In genomic region chr2:163600801-163601200, GRCh38 we compare ENCODE assay signal across 28 cellular contexts.
DNase-seq lines count a peak whose midpoint lies in the region; ATAC-seq, FAIRE-seq and TF ChIP-seq lines count a peak whose summit lies in the region.
"Had no signal": no experiment of that assay in that cellular context is flagged by ENCODE, and none has a peak within 500 bp of the region (broad histone marks: within the 10 kb centered on the region; RNA-seq: fewer than 3 reads in every experiment).

No MANE protein-coding gene starts in this region.

- no peak overlapping the region for H3K27ac ChIP-seq in lower lobe of right lung
- H3K27ac ChIP-seq: adrenal gland, epithelial cell of prostate, psoas muscle, VCaP had no signal

- no peak overlapping the region for H3K9ac ChIP-seq in adipocyte (ENCODE audit: low read length)

- no peak for FAIRE-seq in HTR-8/SVneo (lab: Jason Lieb, UNC)
- FAIRE-seq: GM19239 had no signal

- H3K27ac Mint-ChIP-seq in Caco-2 (ENCODE audit: unreplicated experiment) = no peak overlapping the region
- H3K27ac Mint-ChIP-seq: activated CD4-positive, alpha-beta T cell treated with anti-CD3 and anti-CD28 coated beads, Interleukin-2, amount 10 ng/mL, durations not matched to agents 24 days and 14 days; activated CD8-positive, alpha-beta memory T cell treated with anti-CD3 and anti-CD28 coated beads, Interleukin-2, amount 10 ng/mL, durations not matched to agents 7 days and 5 days; CD4-positive, alpha-beta T cell; T-helper 2 cell treated with Interferon-gamma antibody and Interleukin-4, amounts not matched to agents 5 μg/mL and 100 μg/mL, for 36 hours had no signal

- H3K9me3 Mint-ChIP-seq in Caco-2 (ENCODE audit: unreplicated experiment) = no peaks in the 10 kb centered on the region
- H3K9me3 Mint-ChIP-seq: activated CD4-positive, alpha-beta T cell treated with anti-CD3 and anti-CD28 coated beads, Interleukin-2, amount 10 ng/mL, durations not matched to agents 24 days and 14 days; brain; CD4-positive, alpha-beta T cell; T-helper 2 cell treated with Interferon-gamma antibody and Interleukin-4, amounts not matched to agents 5 μg/mL and 100 μg/mL, for 36 hours had no signal

- H3K27me3 Mint-ChIP-seq in Caco-2 (ENCODE audit: insufficient read depth, unreplicated experiment) = no peaks in the 10 kb centered on the region
- H3K27me3 Mint-ChIP-seq: activated CD4-positive, alpha-beta T cell treated with anti-CD3 and anti-CD28 coated beads, Interleukin-2, amount 10 ng/mL, durations not matched to agents 24 days and 14 days; activated CD8-positive, alpha-beta memory T cell treated with anti-CD3 and anti-CD28 coated beads, Interleukin-2, amount 10 ng/mL, durations not matched to agents 7 days and 5 days; brain; CD4-positive, alpha-beta T cell had no signal

- H3K4me3 Mint-ChIP-seq in Caco-2 (ENCODE audit: unreplicated experiment) = no peak overlapping the region
- H3K4me3 Mint-ChIP-seq: activated CD4-positive, alpha-beta T cell treated with anti-CD3 and anti-CD28 coated beads, Interleukin-2, amount 10 ng/mL, durations not matched to agents 24 days and 14 days; activated CD8-positive, alpha-beta memory T cell treated with anti-CD3 and anti-CD28 coated beads, Interleukin-2, amount 10 ng/mL, durations not matched to agents 7 days and 5 days; CD4-positive, alpha-beta T cell; T-helper 2 cell treated with Interferon-gamma antibody and Interleukin-4, amounts not matched to agents 5 μg/mL and 100 μg/mL, for 36 hours had no signal

- no peaks in the 10 kb centered on the region for H3K4me1 Mint-ChIP-seq in Caco-2 (ENCODE audit: low read depth, unreplicated experiment)
- H3K4me1 Mint-ChIP-seq: activated CD4-positive, alpha-beta T cell treated with anti-CD3 and anti-CD28 coated beads, Interleukin-2, amount 10 ng/mL, durations not matched to agents 24 days and 14 days; activated CD8-positive, alpha-beta memory T cell treated with anti-CD3 and anti-CD28 coated beads, Interleukin-2, amount 10 ng/mL, durations not matched to agents 7 days and 5 days had no signal

- H3K36me3 ChIP-seq in BJ (ENCODE audit: control insufficient read depth, insufficient read depth, low read length) = no peaks in the 10 kb centered on the region
- H3K36me3 ChIP-seq in adipocyte (ENCODE audit: control insufficient read depth, insufficient read depth, low read length, severe bottlenecking) = no peaks in the 10 kb centered on the region
- no peaks in the 10 kb centered on the region for H3K36me3 ChIP-seq in Caco-2 (ENCODE audit: control insufficient read depth, insufficient read depth, low read length)
- H3K36me3 ChIP-seq in lower lobe of right lung = no peaks in the 10 kb centered on the region
- H3K36me3 ChIP-seq: adrenal gland had no signal

- H3K9me3 ChIP-seq in adipocyte (ENCODE audit: control insufficient read depth, low read length) (no peaks in the 10 kb centered on the region), Caco-2 (no peaks in the 10 kb centered on the region), lower lobe of right lung (no peaks in the 10 kb centered on the region)
- H3K9me3 ChIP-seq: adrenal gland, psoas muscle had no signal

- POLR2A ChIA-PET in BJ (lab: Charles Lee) = no interaction called here
- POLR2A ChIA-PET in Caco-2 (lab: Charles Lee) = no interaction called here

- no peaks in the 10 kb centered on the region for H3K36me3 Mint-ChIP-seq in Caco-2 (ENCODE audit: insufficient read depth, unreplicated experiment)
- H3K36me3 Mint-ChIP-seq: activated CD8-positive, alpha-beta memory T cell treated with anti-CD3 and anti-CD28 coated beads, Interleukin-2, amount 10 ng/mL, durations not matched to agents 7 days and 5 days; brain had no signal

- no peak overlapping the region for H3K4me3 ChIP-seq in BJ (ENCODE audit: low read depth, low read length)
- H3K4me3 ChIP-seq in adipocyte (ENCODE audit: low read length) = no peak overlapping the region
- H3K4me3 ChIP-seq in Caco-2 (ENCODE audit: low read depth, low read length) = no peak overlapping the region
- H3K4me3 ChIP-seq in lower lobe of right lung = no peak overlapping the region
- H3K4me3 ChIP-seq: adrenal gland, psoas muscle had no signal

- intact Hi-C loops in Caco-2 (cut with micrococcal nuclease; ENCODE audit: unreplicated experiment) = no loop called here
- intact Hi-C loops in lower lobe of right lung (cut with DNase I) = no loop called here

- no peaks in the 10 kb centered on the region for H3K27me3 ChIP-seq in BJ (ENCODE audit: control insufficient read depth, insufficient read depth, low read length)
- H3K27me3 ChIP-seq in adipocyte (replicated peaks; ENCODE audit: control insufficient read depth, insufficient read depth, low read length) = no peaks in the 10 kb centered on the region
- no peaks in the 10 kb centered on the region for H3K27me3 ChIP-seq in Caco-2 (replicated peaks; ENCODE audit: control insufficient read depth, insufficient read depth, low read length)
- H3K27me3 ChIP-seq in lower lobe of right lung (ENCODE audit: low read depth) = no peaks in the 10 kb centered on the region
- H3K27me3 ChIP-seq: adrenal gland had no signal

- CTCF ChIA-PET in BJ (lab: Yijun Ruan, JAX) = no interaction called here
- CTCF ChIA-PET in Caco-2 (lab: Charles Lee) = no interaction called here

- TF ChIP-seq CTCF in BJ (IDR thresholded peaks at IDR 0.05; ENCODE audit: insufficient read depth, low read depth, low read length) (no peak), Caco-2 (IDR thresholded peaks at IDR 0.05; ENCODE audit: insufficient read depth in 1 of 2, low read depth in 1 of 2, low read length in 1 of 2, severe bottlenecking in 1 of 2, unreplicated experiment in 1 of 2) (no peak), lower lobe of right lung (IDR thresholded peaks at IDR 0.05) (no peak)

- no TSS peak for BruUV-seq in Caco-2 (replicated peaks; lab: Mats Ljungman, UMichigan)

- peaks cover 1% of the 10 kb centered on the region for H3K4me1 ChIP-seq in adipocyte (ENCODE audit: control insufficient read depth, insufficient read depth, low read length)
- H3K4me1 ChIP-seq in Caco-2 = no peaks in the 10 kb centered on the region
- no peaks in the 10 kb centered on the region for H3K4me1 ChIP-seq in lower lobe of right lung
- H3K4me1 ChIP-seq: adrenal gland, psoas muscle had no signal

- DNase-seq in BJ (ENCODE audit: low read depth) = peak; percentile 75
- peak; percentile 11 for DNase-seq in HTR-8/SVneo (ENCODE audit: insufficient read length, low spot score)
- DNase-seq in adipocyte (ENCODE audit: low read depth) = peak; percentile 40
- peak; percentile 14 for DNase-seq in left kidney (ENCODE audit: low read depth, low spot score)
- DNase-seq in Caco-2 = no peak
- DNase-seq in lower lobe of right lung = no peak
- no peak for DNase-seq in SW480 (ENCODE audit: low spot score)
- DNase-seq in inferior parietal cortex (ENCODE audit: extremely low spot score) = no peak
- DNase-seq: 8988T; activated CD4-positive, alpha-beta T cell treated with anti-CD3 and anti-CD28 coated beads, Interleukin-2, amount 10 ng/mL, durations not matched to agents 24 days and 14 days; activated CD8-positive, alpha-beta memory T cell treated with anti-CD3 and anti-CD28 coated beads, Interleukin-2, amount 10 ng/mL, durations not matched to agents 7 days and 5 days; activated T-cell treated with anti-CD3 and anti-CD28 coated beads, Interleukin-2, amount 50 U/mL, for 48 hours; adrenal gland; CD4-positive, alpha-beta T cell; DMS 273 treated with DMSO at 0.1 percent for 48 hours; GDM1; H7; KBM-7; MM.1S; NCI-H2081; OCI-M1; psoas muscle; stimulated activated naive CD4-positive, alpha-beta T cell treated with Interleukin-2 at 50 U/mL for 16 hours had no signal

- no peak for ATAC-seq in lower lobe of right lung
- ATAC-seq: activated CD8-positive, alpha-beta memory T cell treated with anti-CD3 and anti-CD28 coated beads, Interleukin-2, amount 10 ng/mL, durations not matched to agents 7 days and 5 days; psoas muscle had no signal

Comparison
In these comparisons a context has a peak if more than half of its experiments do, and no peak if none do; other contexts are left out.
1. DNase-seq: peak in BJ (single experiment), HTR-8/SVneo (single experiment), adipocyte (single experiment) and left kidney (single experiment); none in Caco-2 (0 of 2), lower lobe of right lung (single experiment), SW480 (single experiment) and inferior parietal cortex (single experiment).